ENCODE assay signal across 14 cellular contexts in the genomic region with DNA sequence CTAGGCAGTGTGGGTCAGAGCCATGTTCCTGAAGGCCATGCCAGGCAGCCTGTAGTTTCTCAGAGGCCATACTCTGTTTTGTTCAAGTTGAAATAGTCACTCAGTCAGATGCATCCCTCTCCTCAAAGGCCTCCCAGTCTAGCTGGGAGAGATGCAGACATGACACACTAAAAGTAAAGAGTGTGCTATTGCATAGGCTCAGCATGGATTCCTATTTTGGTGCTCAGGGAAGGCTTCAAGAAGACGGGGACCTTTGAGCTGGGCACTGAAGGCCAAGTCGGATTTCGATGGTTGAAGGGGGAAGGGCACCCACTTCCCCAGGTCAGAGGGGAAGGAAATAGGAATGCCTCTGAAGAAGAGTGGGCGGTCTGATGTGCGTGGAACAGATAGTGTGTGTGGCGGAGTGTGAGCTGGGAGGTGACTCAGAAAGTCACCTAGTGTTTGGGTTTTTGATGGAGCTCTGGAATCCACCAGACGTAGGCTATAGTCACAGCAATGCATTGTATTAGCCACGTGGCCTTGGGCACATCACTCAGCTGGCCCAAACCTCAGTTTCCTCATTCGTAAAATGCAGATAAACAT.
DNase-seq lines count a peak whose midpoint lies in the region; ATAC-seq and TF ChIP-seq lines count a peak whose summit lies in the region.
"Had no signal": no experiment of that assay in that cellular context is flagged by ENCODE, and none has a peak within 500 bp of the region (broad histone marks: within the 10 kb centered on the region; RNA-seq: fewer than 3 reads in every experiment).

No MANE protein-coding gene starts in this region.

- H3K27me3 Mint-ChIP-seq in nephron progenitor cell (ENCODE audit: low read depth, poor library complexity): peaks cover 8% of the 10 kb centered on the region

- peak overlapping the region; percentile 64 for H3K27ac Mint-ChIP-seq in nephron progenitor cell
- H3K27ac Mint-ChIP-seq: IgD-negative memory B cell had no signal

- H3K4me3 Mint-ChIP-seq in nephron progenitor cell: no peak overlapping the region
- H3K4me3 Mint-ChIP-seq: CD8-positive, alpha-beta memory T cell had no signal

- H3K36me3 Mint-ChIP-seq in nephron progenitor cell (ENCODE audit: low read depth): no peaks in the 10 kb centered on the region
- H3K36me3 Mint-ChIP-seq: CD8-positive, alpha-beta memory T cell had no signal

- H3K4me1 Mint-ChIP-seq in nephron progenitor cell: peaks cover 25% of the 10 kb centered on the region

- ATAC-seq in GM18520 (IDR thresholded peaks at IDR 0.05; ENCODE audit: unreplicated experiment) (no peak), GM21576 (IDR thresholded peaks at IDR 0.05; ENCODE audit: unreplicated experiment) (no peak), GM19463 (IDR thresholded peaks at IDR 0.05; ENCODE audit: unreplicated experiment) (no peak)

- H3K9me3 Mint-ChIP-seq in nephron progenitor cell: no peaks in the 10 kb centered on the region
- H3K9me3 Mint-ChIP-seq: CD8-positive, alpha-beta memory T cell; IgD-negative memory B cell had no signal

- H3K27ac ChIP-seq in angular gyrus (ENCODE audit: low read depth, low read length) (peak overlapping the region; percentile 90), cingulate gyrus (ENCODE audit: low read depth, low read length) (peak overlapping the region; percentile 39)
- H3K27ac ChIP-seq: GM23248 had no signal

- DNase-seq in nephron progenitor cell: no peak
- no peak for DNase-seq in activated CD4-positive, alpha-beta T cell treated with anti-CD3 and anti-CD28 coated beads, Interleukin-2, amount 50 U/mL, for 4 hours
- DNase-seq: Caco-2; CD8-positive, alpha-beta memory T cell; DND-41; GDM1; GM23248; H7 had no signal

- TF ChIP-seq CTCF in nephron progenitor cell (IDR thresholded peaks at IDR 0.05): no peak
